ENCODE assay signal across 6 cellular contexts in the genomic region with DNA sequence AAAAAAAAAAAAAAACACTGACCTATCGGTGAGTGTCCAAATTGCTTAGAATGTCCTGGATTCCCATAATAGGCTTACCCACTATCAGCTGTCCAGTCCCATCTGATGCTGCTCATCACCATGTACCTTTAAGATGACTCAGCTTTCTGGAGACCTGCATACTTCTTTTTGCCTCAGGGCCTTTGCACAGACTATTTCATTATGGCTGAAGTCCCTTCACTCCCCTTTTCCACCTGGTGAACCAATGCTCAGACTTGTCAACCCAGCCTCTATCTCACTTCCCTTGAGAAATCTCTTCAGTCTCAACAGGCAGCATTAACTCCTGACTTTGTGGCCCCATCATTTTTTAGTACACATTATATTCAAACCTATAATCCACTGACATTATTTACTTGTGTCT.
"Had no signal": no experiment of that assay in that cellular context is flagged by ENCODE, and none has a peak within 500 bp of the region (broad histone marks: within the 10 kb centered on the region; RNA-seq: fewer than 3 reads in every experiment).

No MANE protein-coding gene starts in this region.

- H2AFZ ChIP-seq: GM23338 had no signal

- H3K4me2 ChIP-seq: GM23338 had no signal

- DNase-seq: H9, HCEC 1CT, HFFc6, IMR-90 had no signal

- H3K4me3 ChIP-seq: GM23338, K562 had no signal
